In the genomic region with DNA sequence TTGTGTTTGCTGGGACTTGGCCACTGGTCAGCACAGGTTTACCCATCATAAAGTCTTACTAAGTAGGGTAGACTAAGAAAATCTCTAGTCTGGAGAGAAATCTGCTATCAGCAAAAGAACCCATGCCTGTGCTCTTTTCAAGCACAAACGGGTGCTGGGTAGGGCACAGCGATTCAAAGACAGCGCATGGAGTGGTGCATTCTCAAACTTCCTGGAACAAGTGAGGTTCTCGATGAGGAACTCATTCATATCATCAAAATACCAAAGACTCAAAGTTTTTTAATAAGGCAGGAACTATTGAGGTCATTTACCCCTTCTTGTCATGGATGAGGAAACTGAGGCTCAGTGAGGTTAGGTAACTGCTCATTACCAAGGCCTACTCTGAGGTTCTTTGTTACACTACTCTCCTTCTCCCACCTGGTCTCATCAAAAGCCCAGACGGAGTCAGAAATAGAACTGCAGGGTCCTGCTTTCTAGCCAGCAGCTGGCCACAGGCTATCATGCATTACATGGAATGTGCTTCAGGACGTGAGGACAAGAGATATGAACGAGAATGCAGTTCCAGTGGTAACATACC, we compare ENCODE assay signal across 12 cellular contexts.
DNase-seq lines count a peak whose midpoint lies in the region; ATAC-seq and TF ChIP-seq lines count a peak whose summit lies in the region.
"Had no signal": no experiment of that assay in that cellular context is flagged by ENCODE, and none has a peak within 500 bp of the region (broad histone marks: within the 10 kb centered on the region; RNA-seq: fewer than 3 reads in every experiment).

No MANE protein-coding gene starts in this region.

- ATAC-seq in left ventricle myocardium superior = peak; percentile 45
- no peak for ATAC-seq in Right ventricle myocardium superior (ENCODE audit: poor library complexity)
- ATAC-seq in psoas muscle = no peak
- no peak for ATAC-seq in GM19023 (IDR thresholded peaks at IDR 0.05; ENCODE audit: unreplicated experiment)
- no peak for ATAC-seq in gastroesophageal sphincter

- H3K9me3 ChIP-seq in ascending aorta = no peaks in the 10 kb centered on the region
- no peaks in the 10 kb centered on the region for H3K9me3 ChIP-seq in psoas muscle
- H3K9me3 ChIP-seq in gastroesophageal sphincter = no peaks in the 10 kb centered on the region
- H3K9me3 ChIP-seq: pancreas, upper lobe of left lung had no signal

- intact Hi-C loops in left ventricle myocardium superior (cut with micrococcal nuclease) (no loop called here), Right ventricle myocardium superior (cut with DNase I) (no loop called here), ascending aorta (cut with DNase I) (no loop called here), psoas muscle (cut with DNase I) (no loop called here)

- TF ChIP-seq POLR2A in gastroesophageal sphincter (IDR thresholded peaks at IDR 0.05) = no peak

- TF ChIP-seq CTCF in ascending aorta (IDR thresholded peaks at IDR 0.05) (no peak), psoas muscle (IDR thresholded peaks at IDR 0.05) (no peak), gastroesophageal sphincter (IDR thresholded peaks at IDR 0.05) (no peak)

- no peak for TF ChIP-seq EP300 in gastroesophageal sphincter (IDR thresholded peaks at IDR 0.05)

- H3K4me3 ChIP-seq in ascending aorta = no peak overlapping the region
- no peak overlapping the region for H3K4me3 ChIP-seq in psoas muscle
- H3K4me3 ChIP-seq in gastroesophageal sphincter = no peak overlapping the region
- H3K4me3 ChIP-seq: pancreas, upper lobe of left lung had no signal

- H3K36me3 ChIP-seq in ascending aorta (no peaks in the 10 kb centered on the region), psoas muscle (ENCODE audit: insufficient read depth in 1 of 2, low read depth in 1 of 2) (no peaks in the 10 kb centered on the region), gastroesophageal sphincter (no peaks in the 10 kb centered on the region)
- H3K36me3 ChIP-seq: pancreas, upper lobe of left lung had no signal

- H3K27ac ChIP-seq in ascending aorta (peak overlapping the region; percentile 43 to 55), psoas muscle (peak overlapping the region; percentile 2), gastroesophageal sphincter (no peak overlapping the region)
- H3K27ac ChIP-seq: pancreas had no signal

- DNase-seq in left ventricle myocardium superior (no peak), Right ventricle myocardium superior (no peak), ascending aorta (ENCODE audit: low spot score in 2 of 2) (no peak), psoas muscle (no peak)
- DNase-seq in activated CD4-positive, alpha-beta T cell treated with anti-CD3 and anti-CD28 coated beads for 4 hours = no peak
- no peak for DNase-seq in activated CD4-positive, alpha-beta T cell treated with anti-CD3 and anti-CD28 coated beads for 1 hour
- DNase-seq: activated CD4-positive, CD25-positive, alpha-beta regulatory T cell; Calu3; pancreas; upper lobe of left lung had no signal

- H3K4me1 ChIP-seq in ascending aorta (peaks cover 13 to 41% of the 10 kb centered on the region in 2 donors), psoas muscle (peaks cover 34% of the 10 kb centered on the region), gastroesophageal sphincter (peaks cover 11 to 71% (median 18%) of the 10 kb centered on the region in 3 donors)

- 54 to 60% (median 57%) methylated on average over 7 of the region's 7 CpGs for WGBS in psoas muscle, 3 donors
- 63 to 73% methylated on average over 3 to 6 of the region's 7 CpGs for WGBS in gastroesophageal sphincter (ENCODE audit: low coverage in 1 of 2), 2 donors

- no peaks in the 10 kb centered on the region for H3K27me3 ChIP-seq in ascending aorta
- no peaks in the 10 kb centered on the region for H3K27me3 ChIP-seq in psoas muscle (ENCODE audit: insufficient read depth in 3 of 3, low read length in 2 of 3)
- no peaks in the 10 kb centered on the region for H3K27me3 ChIP-seq in gastroesophageal sphincter
- H3K27me3 ChIP-seq: pancreas, upper lobe of left lung had no signal

Comparison
In these comparisons a context has a peak if more than half of its experiments do, and no peak if none do; other contexts are left out.
1. H3K27ac ChIP-seq: peak in ascending aorta (2 of 2) and psoas muscle (single experiment); none in gastroesophageal sphincter (0 of 4).